8 cellular contexts compared by ENCODE assay signal in the genomic region with DNA sequence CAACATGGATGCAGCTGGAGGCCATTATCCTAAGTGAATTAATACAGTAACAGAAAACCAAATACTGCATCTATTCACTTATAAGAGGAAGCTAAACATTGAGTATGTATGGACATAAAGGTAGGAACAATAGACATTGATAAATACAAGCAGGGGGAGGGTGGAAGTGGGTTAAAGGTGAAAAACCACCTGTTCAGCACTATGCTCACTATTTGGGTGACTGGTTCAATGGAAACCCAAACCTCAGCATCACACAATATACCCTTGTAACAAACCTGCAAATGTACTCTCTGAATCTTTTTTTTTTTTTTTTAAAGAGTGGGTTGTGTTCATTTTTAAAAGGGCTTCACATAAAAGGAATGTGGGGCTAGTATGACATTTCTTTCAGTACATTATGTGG.
"Had no signal": no experiment of that assay in that cellular context is flagged by ENCODE, and none has a peak within 500 bp of the region (broad histone marks: within the 10 kb centered on the region; RNA-seq: fewer than 3 reads in every experiment).

No MANE protein-coding gene starts in this region.

- ATAC-seq: heart right ventricle had no signal

- DNase-seq: activated CD4-positive, alpha-beta T cell treated with anti-CD3 and anti-CD28 coated beads for 48 hours; activated gamma-delta T cell; activated T-cell treated with anti-CD3 and anti-CD28 coated beads, Interleukin-2, amount 50 U/mL, for 1 hour; adrenal gland; caudate nucleus; effector CD4-positive, alpha-beta T cell; heart right ventricle; stimulated activated CD4-positive, alpha-beta T cell treated with anti-CD3 and anti-CD28 coated beads, Interleukin-4, amount 100 ng/mL, for 4 hours had no signal
